Comparison of ENCODE assay signal across 10 cellular contexts in genomic region chr6:7341989-7342742, GRCh38.
DNase-seq lines count a peak whose midpoint lies in the region; ATAC-seq and TF ChIP-seq lines count a peak whose summit lies in the region.
"Had no signal": no experiment of that assay in that cellular context is flagged by ENCODE, and none has a peak within 500 bp of the region (broad histone marks: within the 10 kb centered on the region; RNA-seq: fewer than 3 reads in every experiment).

No MANE protein-coding gene starts in this region.

- DNase-seq in DMS 273 (lab: John Stamatoyannopoulos, UW; ENCODE audit: unreplicated experiment) (peak; percentile 71), NB4 (ENCODE audit: low read depth) (peak; percentile 70), fibroblast of mammary gland (ENCODE audit: low read depth) (peak; percentile 40), NCI-H1417 (lab: John Stamatoyannopoulos, UW) (no peak), coronary artery (ENCODE audit: low spot score) (no peak)
- DNase-seq in activated CD4-positive, alpha-beta T cell treated with anti-CD3 and anti-CD28 coated beads, Interleukin-2, amount 50 U/mL, for 48 hours: no peak
- DNase-seq in activated T-cell treated with anti-CD3 and anti-CD28 coated beads, Interleukin-2, amount 50 U/mL, for 1 hour: no peak
- DNase-seq: activated CD4-positive, CD25-positive, alpha-beta regulatory T cell; NCI-H1436 had no signal

- H3K4me3 ChIP-seq in NB4 (ENCODE audit: low read depth, low read length) (no peak overlapping the region), fibroblast of mammary gland (ENCODE audit: control insufficient read depth, low read depth, low read length) (no peak overlapping the region), coronary artery (no peak overlapping the region)

- TF ChIP-seq CTCF in NB4 (IDR thresholded peaks at IDR 0.05; ENCODE audit: low read depth, low read length): no peak
- no peak for TF ChIP-seq CTCF in fibroblast of mammary gland (conservative IDR thresholded peaks at IDR 0.05; ENCODE audit: control insufficient read depth, insufficient read depth, low read depth, low read length)
- TF ChIP-seq CTCF in coronary artery (IDR thresholded peaks at IDR 0.05): no peak

- no peak for TF ChIP-seq POLR2A in NB4 (IDR thresholded peaks at IDR 0.05; ENCODE audit: extremely low read depth, insufficient read length)

- H3K27ac ChIP-seq in coronary artery: no peak overlapping the region

- peak; percentile 79 for ATAC-seq in GM21390 (IDR thresholded peaks at IDR 0.05; ENCODE audit: unreplicated experiment)

Comparison
In these comparisons a context has a peak if more than half of its experiments do, and no peak if none do; other contexts are left out.
1. DNase-seq: peak in DMS 273 (single experiment), NB4 (single experiment) and fibroblast of mammary gland (single experiment); none in NCI-H1417 (0 of 3), coronary artery (single experiment), activated CD4-positive, alpha-beta T cell treated with anti-CD3 and anti-CD28 coated beads, Interleukin-2, amount 50 U/mL, for 48 hours (0 of 2) and activated T-cell treated with anti-CD3 and anti-CD28 coated beads, Interleukin-2, amount 50 U/mL, for 1 hour (single experiment).